Comparison of ENCODE assay signal across 24 cellular contexts in the genomic region with DNA sequence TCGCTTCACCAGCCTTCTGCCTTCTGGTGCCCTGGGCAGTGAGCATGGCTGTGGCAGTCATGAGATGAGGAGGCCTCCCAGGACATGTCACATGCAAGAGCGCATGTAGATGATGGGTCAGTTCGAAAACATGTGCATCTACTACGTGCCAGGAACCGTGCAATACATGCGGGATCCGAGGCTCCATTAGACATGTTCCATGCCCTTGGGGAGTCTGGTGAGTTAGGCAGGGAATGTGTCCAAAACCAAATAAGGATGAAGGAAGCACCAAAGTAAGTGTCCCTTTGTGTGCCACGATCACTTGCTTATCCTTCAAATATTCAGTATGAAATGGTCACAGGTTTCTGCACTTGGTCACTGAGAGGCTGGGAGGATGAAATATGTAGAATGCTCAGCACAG.
"Had no signal": no experiment of that assay in that cellular context is flagged by ENCODE, and none has a peak within 500 bp of the region (broad histone marks: within the 10 kb centered on the region; RNA-seq: fewer than 3 reads in every experiment).

No MANE protein-coding gene starts in this region.

- H3K27ac ChIP-seq: coronary artery, dorsolateral prefrontal cortex, esophagus muscularis mucosa, foreskin keratinocyte, gastroesophageal sphincter, heart left ventricle, hepatocyte, left lung, lower lobe of right lung had no signal

- H2AFZ ChIP-seq: hepatocyte had no signal

- H3K79me2 ChIP-seq: hepatocyte had no signal

- H3K4me2 ChIP-seq: hepatocyte had no signal

- H3K36me3 ChIP-seq: esophagus muscularis mucosa, gastroesophageal sphincter, heart left ventricle, left lung, lower lobe of right lung had no signal

- H3K36me3 Mint-ChIP-seq: mesothelial cell of epicardium had no signal

- H3K4me1 Mint-ChIP-seq: mesothelial cell of epicardium, naive B cell had no signal

- H3K4me3 ChIP-seq: coronary artery, dorsolateral prefrontal cortex, esophagus muscularis mucosa, gastroesophageal sphincter, heart left ventricle, hepatocyte, left lung, lower lobe of right lung, mucosa of descending colon had no signal

- H3K4me3 Mint-ChIP-seq: mesothelial cell of epicardium, naive B cell had no signal

- FAIRE-seq: colon, endothelial cell of umbilical vein, frontal cortex, islet of Langerhans, keratinocyte had no signal

- H3K4me1 ChIP-seq: esophagus muscularis mucosa, foreskin keratinocyte, gastroesophageal sphincter, heart left ventricle, left lung, lower lobe of right lung had no signal

- DNase-seq: dermis blood vessel endothelial cell; dorsolateral prefrontal cortex; effector CD4-positive, alpha-beta T cell; effector memory CD4-positive, alpha-beta T cell; foreskin keratinocyte; heart left ventricle; hypothalamus; left cardiac atrium; left lung; left ventricle myocardium superior; lower lobe of right lung; mesenchymal stem cell; mucosa of descending colon; naive B cell had no signal

- H3K9me3 ChIP-seq: left lung, lower lobe of right lung, mucosa of descending colon had no signal

- H3K27ac Mint-ChIP-seq: mesothelial cell of epicardium had no signal
